ENCODE assay signal across 17 cellular contexts in the genomic region with DNA sequence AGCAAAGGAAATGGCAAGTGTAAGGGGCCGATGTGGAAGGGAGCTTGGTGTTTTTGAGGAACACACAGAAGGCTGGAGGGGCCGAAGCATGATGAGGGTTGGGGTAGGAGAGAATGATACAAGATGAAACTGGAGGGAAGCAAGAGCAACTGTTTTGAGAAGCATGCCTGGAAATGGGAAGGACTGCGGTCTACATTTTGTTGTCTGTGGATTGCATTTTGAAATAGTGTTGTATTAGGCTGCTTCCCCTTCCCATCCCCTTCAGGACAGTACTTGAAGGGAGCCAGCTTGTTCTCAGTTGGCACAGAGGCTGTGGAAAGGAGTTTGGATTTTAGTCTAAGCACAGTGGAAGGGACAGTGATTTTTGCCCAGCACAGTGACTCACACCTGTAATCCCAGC. TPM values are rescaled to one million over a fixed set of nuclear protein-coding genes. Genes with fewer than 3 reads are reported as not detected.
A peak's percentile ranks its signal among the peaks of the same experiment; 100 is the strongest.
DNase-seq lines count a peak whose midpoint lies in the region; ATAC-seq and TF ChIP-seq lines count a peak whose summit lies in the region.
"Had no signal": no experiment of that assay in that cellular context is flagged by ENCODE, and none has a peak within 500 bp of the region (broad histone marks: within the 10 kb centered on the region; RNA-seq: fewer than 3 reads in every experiment).

No MANE protein-coding gene starts in this region.

- H3K4me3 Mint-ChIP-seq in CD14-positive monocyte, result peak overlapping the region; percentile 51 to 81
- peak overlapping the region; percentile 94 for H3K4me3 Mint-ChIP-seq in activated naive CD8-positive, alpha-beta T cell
- H3K4me3 Mint-ChIP-seq in natural killer cell treated with Interleukin-12 subunit alpha and Interleukin-12 subunit beta and Interleukin-15 and Interleukin-18, amount 100 ng/mL, for 72 hours, result peak overlapping the region; percentile 93

- WGBS in GM23248 (ENCODE audit: low coverage in 1 of 2, low lambda C conversion rate in 2 of 2, missing lambda C conversion rate in 2 of 2), 2 experiments, result 98 to 100% methylated on average over 3 of the region's 3 CpGs
- 77% methylated on average over 3 of the region's 3 CpGs for WGBS in esophagus muscularis mucosa

- H3K9ac ChIP-seq in GM23248, result no peak overlapping the region

- intact Hi-C loops in CD14-positive monocyte (cut with micrococcal nuclease) (loop anchor here (2.0 to 10.0 kb wide), 6 partner anchors 43 to 507 kb away; partner anchors contain the start of genes PLAGL2 (in 2 of the 2), POFUT1 (in 2 of the 2), ASXL1 (in 1 of the 2) and ID1 (in 1 of the 2)), esophagus muscularis mucosa (cut with DNase I) (no loop called here)

- no peak for DNase-seq in CD14-positive monocyte (ENCODE audit: low spot score)
- peak; percentile 12 for DNase-seq in GM23248
- no peak for DNase-seq in natural killer cell treated with Interleukin-12 subunit alpha and Interleukin-12 subunit beta and Interleukin-15 and Interleukin-18, amount 100 ng/mL, for 72 hours (ENCODE audit: low spot score)
- no peak for DNase-seq in putamen (ENCODE audit: low spot score)
- DNase-seq in brain microvascular endothelial cell, result no peak
- DNase-seq in esophagus muscularis mucosa (ENCODE audit: extremely low spot score), result no peak
- DNase-seq: activated effector memory CD4-positive, alpha-beta T cell treated with Interleukin-2 at 50 U/mL for 16 hours; COR-L47; hippocampal formation; mesenchymal stem cell; NCI-H2227 treated with DMSO at 0.1 percent for 48 hours had no signal

- no peak for ATAC-seq in natural killer cell treated with Interleukin-12 subunit alpha and Interleukin-12 subunit beta and Interleukin-15 and Interleukin-18, amount 100 ng/mL, for 72 hours
- no peak for ATAC-seq in HG02642 (IDR thresholded peaks at IDR 0.05; ENCODE audit: poor library complexity, unreplicated experiment)

- no peak overlapping the region for H3K4me2 ChIP-seq in GM23248 (ENCODE audit: unreplicated experiment)

- peaks cover 0 to 2% (median 0%) of the 10 kb centered on the region in 3 donors for H3K27me3 Mint-ChIP-seq in CD14-positive monocyte (ENCODE audit: low read depth in 3 of 3)
- no peaks in the 10 kb centered on the region for H3K27me3 Mint-ChIP-seq in activated naive CD8-positive, alpha-beta T cell
- peaks cover 2 to 5% of the 10 kb centered on the region in 2 donors for H3K27me3 Mint-ChIP-seq in natural killer cell treated with Interleukin-12 subunit alpha and Interleukin-12 subunit beta and Interleukin-15 and Interleukin-18, amount 100 ng/mL, for 72 hours

- H4K20me1 ChIP-seq in GM23248 (ENCODE audit: insufficient read depth), result peaks cover 10% of the 10 kb centered on the region; the same call in 1 of the 2 replicates

- TF ChIP-seq EP300 in esophagus muscularis mucosa (IDR thresholded peaks at IDR 0.05), result no peak

- no peaks in the 10 kb centered on the region for H3K9me2 ChIP-seq in GM23248 (ENCODE audit: insufficient read depth)

- H2AFZ ChIP-seq in GM23248, result no peak overlapping the region

- H3K4me1 ChIP-seq in GM23248 (ENCODE audit: insufficient read depth), result peaks cover 13% of the 10 kb centered on the region
- peaks cover 26 to 64% (median 61%) of the 10 kb centered on the region in 4 donors for H3K4me1 ChIP-seq in esophagus muscularis mucosa

- H3F3A ChIP-seq in GM23248 (ENCODE audit: insufficient read depth), result no peaks in the 10 kb centered on the region

- TF ChIP-seq CTCF in CD14-positive monocyte (IDR thresholded peaks at IDR 0.05) (no peak), brain microvascular endothelial cell (IDR thresholded peaks at IDR 0.05; ENCODE audit: low read depth, low read length, missing control alignments) (no peak), esophagus muscularis mucosa (IDR thresholded peaks at IDR 0.05) (no peak)

- in situ Hi-C loops in GM23248 (cut with MboI), result no loop called here
- in situ Hi-C loops in brain microvascular endothelial cell (cut with HindIII; ENCODE audit: low pct_ligation_motif_present, low sequenced_read_pairs), result no loop called here

- H3K27ac Mint-ChIP-seq in CD14-positive monocyte, result peak overlapping the region; percentile 99 to 100 (median 100)
- H3K27ac Mint-ChIP-seq in activated naive CD8-positive, alpha-beta T cell, result peak overlapping the region; percentile 42
- peak overlapping the region; percentile 99 to 100 for H3K27ac Mint-ChIP-seq in natural killer cell treated with Interleukin-12 subunit alpha and Interleukin-12 subunit beta and Interleukin-15 and Interleukin-18, amount 100 ng/mL, for 72 hours

- no peak for TF ChIP-seq POLR2A in esophagus muscularis mucosa (IDR thresholded peaks at IDR 0.05; ENCODE audit: low read depth)

- no peaks in the 10 kb centered on the region for H3K36me3 ChIP-seq in GM23248 (ENCODE audit: low read depth)
- peaks cover 8% of the 10 kb centered on the region for H3K36me3 ChIP-seq in brain microvascular endothelial cell (replicated peaks)
- H3K36me3 ChIP-seq in esophagus muscularis mucosa, result peaks cover 0 to 6% (median 0%) of the 10 kb centered on the region in 4 donors
- H3K36me3 ChIP-seq: cardiac muscle cell had no signal

- H3K9me3 ChIP-seq in GM23248 (ENCODE audit: low read depth), result no peaks in the 10 kb centered on the region
- H3K9me3 ChIP-seq in esophagus muscularis mucosa, result no peaks in the 10 kb centered on the region

- H3K79me2 ChIP-seq in GM23248 (ENCODE audit: insufficient read depth), result peaks cover 72% of the 10 kb centered on the region

- no peak overlapping the region for H3K4me3 ChIP-seq in GM23248
- H3K4me3 ChIP-seq in brain microvascular endothelial cell (ENCODE audit: low read depth, low read length), result no peak overlapping the region
- no peak overlapping the region for H3K4me3 ChIP-seq in esophagus muscularis mucosa
- H3K4me3 ChIP-seq: cardiac muscle cell had no signal

- no peaks in the 10 kb centered on the region for H3K9me3 Mint-ChIP-seq in CD14-positive monocyte
- H3K9me3 Mint-ChIP-seq in activated naive CD8-positive, alpha-beta T cell (ENCODE audit: low read depth), result no peaks in the 10 kb centered on the region
- H3K9me3 Mint-ChIP-seq in natural killer cell treated with Interleukin-12 subunit alpha and Interleukin-12 subunit beta and Interleukin-15 and Interleukin-18, amount 100 ng/mL, for 72 hours, result no peaks in the 10 kb centered on the region

- H3K4me1 Mint-ChIP-seq in CD14-positive monocyte, result peaks cover 63% of the 10 kb centered on the region
- H3K4me1 Mint-ChIP-seq in activated naive CD8-positive, alpha-beta T cell (ENCODE audit: low read depth), result peaks cover 58% of the 10 kb centered on the region
- H3K4me1 Mint-ChIP-seq in natural killer cell treated with Interleukin-12 subunit alpha and Interleukin-12 subunit beta and Interleukin-15 and Interleukin-18, amount 100 ng/mL, for 72 hours (ENCODE audit: low read depth in 2 of 2), result peaks cover 48 to 52% of the 10 kb centered on the region in 2 donors

- H3K36me3 Mint-ChIP-seq in CD14-positive monocyte, result peaks cover 18 to 30% of the 10 kb centered on the region in 2 donors
- H3K36me3 Mint-ChIP-seq in activated naive CD8-positive, alpha-beta T cell, result peaks cover 3% of the 10 kb centered on the region
- peaks cover 11% of the 10 kb centered on the region for H3K36me3 Mint-ChIP-seq in natural killer cell treated with Interleukin-12 subunit alpha and Interleukin-12 subunit beta and Interleukin-15 and Interleukin-18, amount 100 ng/mL, for 72 hours

- H3K27ac ChIP-seq in GM23248 (no peak overlapping the region), brain microvascular endothelial cell (no peak overlapping the region), esophagus muscularis mucosa (replicated peaks in 1 of 4) (no peak overlapping the region)
- H3K27ac ChIP-seq: cardiac muscle cell, RWPE1, VCaP had no signal

- H3K27me3 ChIP-seq in GM23248 (replicated peaks; ENCODE audit: insufficient read depth) (no peaks in the 10 kb centered on the region), brain microvascular endothelial cell (replicated peaks) (no peaks in the 10 kb centered on the region), esophagus muscularis mucosa (no peaks in the 10 kb centered on the region)
- H3K27me3 ChIP-seq: cardiac muscle cell had no signal

RNA-seq across cellular contexts. Expression of gene TM9SF4, which starts 2.2 kb away (rescaled TPM):
- 10 to 100 TPM; 49.7 to 78.5 TPM for polyA plus RNA-seq in CD14-positive monocyte
- 40.3 and 41.3 TPM in 2 replicates for total RNA-seq in GM23248 (2014; rRNA removed; shearing (Covaris generic))
- 35.2 and 38.6 TPM in 2 replicates for polyA plus RNA-seq in GM23248 (2016; fragmentation: Nextera tagmentation; extraction: Ambion mirVana)
- total RNA-seq in natural killer cell treated with Interleukin-12 subunit alpha and Interleukin-12 subunit beta and Interleukin-15 and Interleukin-18, amount 100 ng/mL, for 72 hours, result 10 to 100 TPM; 57.9 to 58.1 TPM
- total RNA-seq in esophagus muscularis mucosa, result 10 to 100 TPM; 19.9 to 34.4 (median 25.2) TPM

RNA-seq across cellular contexts. Expression of gene HCK, which starts 59.7 kb away (rescaled TPM):
- polyA plus RNA-seq in CD14-positive monocyte (100 to 1,000 TPM; 526 to 688 TPM), GM23248 (2016; fragmentation: Nextera tagmentation; extraction: Ambion mirVana) (not detected in 2 replicates)
- total RNA-seq in GM23248 (2014; rRNA removed; shearing (Covaris generic)), result not detected in 2 replicates
- total RNA-seq in natural killer cell treated with Interleukin-12 subunit alpha and Interleukin-12 subunit beta and Interleukin-15 and Interleukin-18, amount 100 ng/mL, for 72 hours, result under 1 TPM in 1 of 2 donors, not detected in 1; 0.14 TPM
- total RNA-seq in esophagus muscularis mucosa, result 10 to 100 TPM in 2 of 4 donors, 1 to 10 TPM in 2; 7.8 to 36.6 (median 11.4) TPM
- total RNA-seq: cardiac muscle cell, pulmonary artery endothelial cell had no signal
- polyA plus RNA-seq: cardiac muscle cell had no signal

Comparison
In these comparisons a context has a peak if more than half of its experiments do, and no peak if none do; other contexts are left out.
1. H3K27ac Mint-ChIP-seq: peak in every context shown above with its lines; median percentile 100 in CD14-positive monocyte; 100 in natural killer cell treated with Interleukin-12 subunit alpha and Interleukin-12 subunit beta and Interleukin-15 and Interleukin-18, amount 100 ng/mL, for 72 hours; 42 in activated naive CD8-positive, alpha-beta T cell.